ENCODE assay signal across 1 cellular context in the genomic region with DNA sequence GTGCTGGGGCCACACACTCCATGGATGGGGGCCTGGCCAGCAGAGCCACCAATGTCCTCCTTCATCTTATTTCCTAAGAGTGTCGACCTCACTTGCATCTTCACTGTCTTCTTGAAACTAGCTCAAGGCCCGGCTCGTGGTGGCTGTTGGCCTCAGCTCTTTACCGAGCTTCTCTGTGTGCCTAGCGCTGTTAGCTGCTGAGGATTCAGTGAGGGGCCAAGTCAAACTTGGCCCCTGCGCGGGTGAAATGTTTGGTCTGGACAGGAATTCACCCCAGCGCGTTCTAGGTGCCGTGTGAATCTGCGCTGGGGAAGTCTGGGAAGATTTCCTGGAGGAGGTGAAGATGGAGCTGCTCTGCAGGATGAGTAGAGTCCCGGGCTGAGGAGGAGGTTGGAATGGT.
TF ChIP-seq lines count a peak whose summit lies in the region.

No MANE protein-coding gene starts in this region.

TF ChIP-seq in H1, 55 proteins besides CTCF, POLR2A, EP300 and RAD21 (continued from another document):
- TF ChIP-seq CHD7 (IDR thresholded peaks at IDR 0.05; ENCODE audit: insufficient replicate concordance, low read length) = no peak
- no peak for TF ChIP-seq USF2 (IDR thresholded peaks at IDR 0.05; ENCODE audit: low read length)
- no peak for TF ChIP-seq ATF2 (IDR thresholded peaks at IDR 0.05; ENCODE audit: low read length)
- no peak for TF ChIP-seq EZH2 (IDR thresholded peaks at IDR 0.05; ENCODE audit: low read depth, low read length, severe bottlenecking)
- no peak for TF ChIP-seq MAX (IDR thresholded peaks at IDR 0.05)
- TF ChIP-seq SIX5 (IDR thresholded peaks at IDR 0.05; ENCODE audit: low read depth, low read length) = no peak
